2 cellular contexts compared by ENCODE assay signal in the genomic region with DNA sequence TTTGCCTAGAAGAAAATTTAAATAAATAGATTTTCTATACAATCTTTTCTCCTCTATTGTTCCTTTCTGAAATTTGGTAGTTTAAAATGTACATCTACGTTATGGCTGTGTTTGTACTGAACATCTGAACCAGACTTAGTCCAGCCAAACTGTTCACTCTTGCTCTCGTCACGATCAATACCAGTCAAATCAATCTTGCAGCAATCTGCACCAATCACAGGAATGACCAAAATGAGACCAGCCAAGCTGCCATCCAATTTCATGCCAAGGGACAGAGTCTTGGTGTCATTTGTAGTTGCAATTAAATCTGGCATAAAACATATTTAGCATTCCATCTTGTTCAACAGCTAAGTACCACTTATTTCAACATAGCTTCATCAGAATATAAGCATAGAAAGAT.
TF ChIP-seq lines count a peak whose summit lies in the region.

No MANE protein-coding gene starts in this region.

TF ChIP-seq in liver, 16 proteins besides CTCF, POLR2A, EP300 and RAD21:
- TF ChIP-seq EGR1 (IDR thresholded peaks at IDR 0.05; ENCODE audit: low read depth in 2 of 2) (no peak), HNF4A (conservative IDR thresholded peaks at IDR 0.05) (peak; percentile 15 to 16)

TF ChIP-seq in HepG2, 621 proteins besides CTCF, POLR2A, EP300 and RAD21:
- TF ChIP-seq REXO4 (CRISPR knock-in tag; IDR thresholded peaks at IDR 0.05; ENCODE audit: borderline replicate concordance) = no peak
- no peak for TF ChIP-seq ARID2 (CRISPR knock-in tag; IDR thresholded peaks at IDR 0.05; ENCODE audit: borderline replicate concordance)
- TF ChIP-seq NR2C2 (CRISPR knock-in tag; IDR thresholded peaks at IDR 0.05; ENCODE audit: borderline replicate concordance) = no peak
- TF ChIP-seq HES4 (CRISPR knock-in tag; IDR thresholded peaks at IDR 0.05; ENCODE audit: borderline replicate concordance) = no peak
- no peak for TF ChIP-seq CBX2 (IDR thresholded peaks at IDR 0.05; ENCODE audit: low read depth, low read length)
- TF ChIP-seq CBX2 (CRISPR knock-in tag; IDR thresholded peaks at IDR 0.05; ENCODE audit: low read depth) = no peak
- no peak for TF ChIP-seq RFX1 (IDR thresholded peaks at IDR 0.05)
- TF ChIP-seq ADNP (CRISPR knock-in tag; IDR thresholded peaks at IDR 0.05) = no peak
- no peak for TF ChIP-seq ZNF589 (CRISPR knock-in tag; conservative IDR thresholded peaks at IDR 0.05)
- TF ChIP-seq REL (CRISPR knock-in tag; conservative IDR thresholded peaks at IDR 0.05) = no peak
- no peak for TF ChIP-seq DNMT3B (CRISPR knock-in tag; conservative IDR thresholded peaks at IDR 0.05)
